ENCODE assay signal across 16 cellular contexts in the genomic region with DNA sequence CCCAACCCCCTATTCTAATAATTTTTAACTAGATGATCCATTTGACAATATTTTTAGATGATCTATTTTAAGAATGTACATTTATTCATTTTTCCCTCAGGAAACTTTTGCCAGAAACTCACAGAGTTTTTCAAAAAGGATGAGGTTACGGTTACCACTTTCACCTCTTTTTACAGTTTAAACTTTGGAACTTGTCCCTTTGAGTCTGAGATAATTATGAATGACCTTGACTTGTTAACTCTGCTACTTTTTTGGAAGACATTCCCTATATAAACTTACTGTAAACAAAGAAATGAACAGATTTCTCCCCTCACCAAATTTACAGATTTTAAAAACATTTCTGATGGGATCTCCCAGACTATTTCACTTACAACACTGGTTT. TPM values are rescaled to one million over a fixed set of nuclear protein-coding genes. Genes with fewer than 3 reads are reported as not detected.
DNase-seq lines count a peak whose midpoint lies in the region; ATAC-seq and TF ChIP-seq lines count a peak whose summit lies in the region.
"Had no signal": no experiment of that assay in that cellular context is flagged by ENCODE, and none has a peak within 500 bp of the region (broad histone marks: within the 10 kb centered on the region; RNA-seq: fewer than 3 reads in every experiment).

No MANE protein-coding gene starts in this region.

- H3K79me1 ChIP-seq in IMR-90 (ENCODE audit: low read depth in 1 of 2, low read length in 2 of 2) = peaks cover 8 to 52% of the 10 kb centered on the region in 2 experiments

- H3K36me3 ChIP-seq in IMR-90 (ENCODE audit: control insufficient read depth, insufficient read depth, low read length) (peaks cover 5% of the 10 kb centered on the region), adrenal gland (replicated peaks in 1 of 2) (no peaks in the 10 kb centered on the region), left lung (peaks cover 0 to 14% of the 10 kb centered on the region in 2 donors), esophagus squamous epithelium (peaks cover 0 to 35% (median 2%) of the 10 kb centered on the region in 3 donors)

- H3K9me3 Mint-ChIP-seq in stimulated activated naive B cell treated with anti-CD40 and anti-IgM and Interleukin-4, amounts not matched to agents 10 μg/mL and 1 μg/mL and 100 μg/mL, for 72 hours = no peaks in the 10 kb centered on the region
- H3K9me3 Mint-ChIP-seq: CD8-positive, alpha-beta memory T cell; stimulated activated naive CD8-positive, alpha-beta T cell treated with anti-CD3 and anti-CD28 coated beads, Interleukin-15, Interleukin-2, amounts not matched to agents 100 ng/mL and 50 ng/mL, for 24 hours had no signal

- TF ChIP-seq POLR2A in IMR-90 (IDR thresholded peaks at IDR 0.05; ENCODE audit: low read depth, low read length) = no peak
- no peak for TF ChIP-seq POLR2A in adrenal gland (IDR thresholded peaks at IDR 0.05)
- no peak for TF ChIP-seq POLR2A in esophagus squamous epithelium (IDR thresholded peaks at IDR 0.05)

- in situ Hi-C loops in IMR-90 (cut with MboI; ENCODE audit: low sequenced_read_pairs) = no loop called here

- CTCF ChIA-PET in IMR-90 (lab: Yijun Ruan, JAX) = no interaction called here

- no peak for TF ChIP-seq RAD21 in IMR-90 (IDR thresholded peaks at IDR 0.05; ENCODE audit: low read length)

- H3K23ac ChIP-seq in IMR-90 (ENCODE audit: low read depth, low read length) = peak overlapping the region; percentile 69; the same call in 1 of the 2 replicates

- POLR2A ChIA-PET in IMR-90 (lab: Charles Lee; ENCODE audit: unreplicated experiment) = no interaction called here

- H4K20me1 ChIP-seq in IMR-90 (ENCODE audit: insufficient read depth, low read length) = no peaks in the 10 kb centered on the region; the same call in 1 of the 2 replicates

- peak overlapping the region; percentile 6 for H3K27ac Mint-ChIP-seq in stimulated activated naive B cell treated with anti-CD40 and anti-IgM and Interleukin-4, amounts not matched to agents 10 μg/mL and 1 μg/mL and 100 μg/mL, for 72 hours
- H3K27ac Mint-ChIP-seq: activated CD8-positive, alpha-beta T cell treated with anti-CD3 and anti-CD28 coated beads, Interleukin-2, amount 10 ng/mL, durations not matched to agents 7 days and 5 days; stimulated activated naive CD8-positive, alpha-beta T cell treated with anti-CD3 and anti-CD28 coated beads, Interleukin-15, Interleukin-2, amounts not matched to agents 100 ng/mL and 50 ng/mL, for 24 hours had no signal

- no TSS peak for BruUV-seq in IMR-90 (replicated peaks; lab: Mats Ljungman, UMichigan)

- H2BK20ac ChIP-seq in IMR-90 (ENCODE audit: low read depth, low read length) = peak overlapping the region; percentile 71

- peaks cover 44% of the 10 kb centered on the region in 2 donors for H3K36me3 Mint-ChIP-seq in stimulated activated naive B cell treated with anti-CD40 and anti-IgM and Interleukin-4, amounts not matched to agents 10 μg/mL and 1 μg/mL and 100 μg/mL, for 72 hours

- no peaks in the 10 kb centered on the region for H3K27me3 ChIP-seq in IMR-90 (ENCODE audit: control insufficient read depth, insufficient read depth, low read length)
- H3K27me3 ChIP-seq in adrenal gland = no peaks in the 10 kb centered on the region
- no peaks in the 10 kb centered on the region for H3K27me3 ChIP-seq in left lung
- no peaks in the 10 kb centered on the region for H3K27me3 ChIP-seq in esophagus squamous epithelium
- H3K27me3 ChIP-seq: cardiac muscle cell had no signal

- H4K5ac ChIP-seq in IMR-90 (ENCODE audit: low read depth, low read length) = peak overlapping the region; percentile 58; the same call in 1 of the 2 replicates

- H3K56ac ChIP-seq in IMR-90 (ENCODE audit: extremely low read depth, insufficient read depth, low read length) = no peak overlapping the region

- no peak for DNase-seq in IMR-90
- DNase-seq in adrenal gland = no peak
- DNase-seq in left lung = no peak
- DNase-seq in stimulated activated naive B cell treated with anti-CD40 and anti-IgM and Interleukin-4, amounts not matched to agents 10 μg/mL and 1 μg/mL and 100 μg/mL, for 72 hours = no peak
- DNase-seq in esophagus squamous epithelium (lab: John Stamatoyannopoulos, UW) = no peak
- DNase-seq: activated CD8-positive, alpha-beta T cell treated with anti-CD3 and anti-CD28 coated beads, Interleukin-2, amount 10 ng/mL, durations not matched to agents 7 days and 5 days; activated gamma-delta T cell; CD8-positive, alpha-beta memory T cell; Karpas-422; NCI-H1417 treated with DMSO at 0.1 percent for 48 hours had no signal

- H3K4me3 Mint-ChIP-seq in stimulated activated naive B cell treated with anti-CD40 and anti-IgM and Interleukin-4, amounts not matched to agents 10 μg/mL and 1 μg/mL and 100 μg/mL, for 72 hours = no peak overlapping the region
- H3K4me3 Mint-ChIP-seq: activated CD8-positive, alpha-beta T cell treated with anti-CD3 and anti-CD28 coated beads, Interleukin-2, amount 10 ng/mL, durations not matched to agents 7 days and 5 days; CD8-positive, alpha-beta memory T cell; stimulated activated naive CD8-positive, alpha-beta T cell treated with anti-CD3 and anti-CD28 coated beads, Interleukin-15, Interleukin-2, amounts not matched to agents 100 ng/mL and 50 ng/mL, for 24 hours had no signal

- dilution Hi-C loops in IMR-90 (cut with HindIII; ENCODE audit: low sequenced_read_pairs, unreplicated experiment) = no loop called here

- H4K8ac ChIP-seq in IMR-90 (ENCODE audit: low read depth in 2 of 2, low read length in 2 of 2) = 0 out of 4 replicates have a peak overlapping the region, but pooled peaks have one; percentile 20 to 56

- H3K4ac ChIP-seq in IMR-90 (ENCODE audit: low read depth, low read length) = peak overlapping the region; percentile 71; the same call in 1 of the 2 replicates

- H3K27ac ChIP-seq in IMR-90 (ENCODE audit: insufficient read depth, low read length) = no peak overlapping the region
- peak overlapping the region in 4 of 5 donors; percentile 71 to 83 (median 74) for H3K27ac ChIP-seq in adrenal gland
- H3K27ac ChIP-seq in left lung = peak overlapping the region; percentile 13 to 62
- peak overlapping the region in 2 of 4 donors; percentile 21 to 51 for H3K27ac ChIP-seq in esophagus squamous epithelium
- H3K27ac ChIP-seq: cardiac muscle cell had no signal

- peaks cover 7 to 22% of the 10 kb centered on the region in 2 donors for H3K4me1 Mint-ChIP-seq in stimulated activated naive B cell treated with anti-CD40 and anti-IgM and Interleukin-4, amounts not matched to agents 10 μg/mL and 1 μg/mL and 100 μg/mL, for 72 hours

- peak overlapping the region; percentile 85; the same call in 1 of the 2 replicates for H3K18ac ChIP-seq in IMR-90 (ENCODE audit: low read depth, low read length)

- H2BK120ac ChIP-seq in IMR-90 (ENCODE audit: low read depth, low read length) = peak overlapping the region; percentile 64

- H2AK9ac ChIP-seq in IMR-90 (replicated peaks; ENCODE audit: low read depth, low read length, poor library complexity) = no peak overlapping the region

- peak overlapping the region; percentile 82 for H2BK5ac ChIP-seq in IMR-90 (ENCODE audit: low read depth, low read length, poor library complexity, severe bottlenecking)

- H2BK15ac ChIP-seq in IMR-90 (ENCODE audit: low read depth, low read length) = 0 out of 3 replicates have a peak overlapping the region, but pooled peaks have one; percentile 18

- H3K4me1 ChIP-seq in IMR-90 (ENCODE audit: control insufficient read depth, insufficient read depth, low read length) = peaks cover 22% of the 10 kb centered on the region
- H3K4me1 ChIP-seq in adrenal gland (replicated peaks in 1 of 2) = peaks cover 34 to 62% of the 10 kb centered on the region in 2 donors
- H3K4me1 ChIP-seq in left lung = peaks cover 0 to 60% of the 10 kb centered on the region in 2 donors
- peaks cover 3 to 43% (median 7%) of the 10 kb centered on the region in 3 donors for H3K4me1 ChIP-seq in esophagus squamous epithelium

- no peak overlapping the region for H3K9ac ChIP-seq in IMR-90 (ENCODE audit: low read depth, low read length)

- H3K27me3 Mint-ChIP-seq in stimulated activated naive B cell treated with anti-CD40 and anti-IgM and Interleukin-4, amounts not matched to agents 10 μg/mL and 1 μg/mL and 100 μg/mL, for 72 hours = no peaks in the 10 kb centered on the region
- H3K27me3 Mint-ChIP-seq: CD8-positive, alpha-beta memory T cell; stimulated activated naive CD8-positive, alpha-beta T cell treated with anti-CD3 and anti-CD28 coated beads, Interleukin-15, Interleukin-2, amounts not matched to agents 100 ng/mL and 50 ng/mL, for 24 hours had no signal

- no CpG with 5 or more reads among the region's 1 CpG for WGBS in IMR-90 (ENCODE audit: extremely low coverage in 2 of 2, insufficient read length in 1 of 2), 2 experiments
- 50 to 81% (median 66%) methylated on average over 1 of the region's 1 CpG for WGBS in adrenal gland, 4 donors
- WGBS in esophagus squamous epithelium, 2 donors = 88 to 100% methylated on average over 1 of the region's 1 CpG

- H3K14ac ChIP-seq in IMR-90 (replicated peaks; ENCODE audit: low read depth, low read length) = peak overlapping the region; percentile 49; the same call in 1 of the 2 replicates

- no peak for ATAC-seq in IMR-90 (ENCODE audit: low read depth)
- ATAC-seq in left lung = no peak
- ATAC-seq in stimulated activated naive B cell treated with anti-CD40 and anti-IgM and Interleukin-4, amounts not matched to agents 10 μg/mL and 1 μg/mL and 100 μg/mL, for 72 hours (replicated peaks) = no peak
- no peak for ATAC-seq in GM19463 (IDR thresholded peaks at IDR 0.05; ENCODE audit: unreplicated experiment)
- ATAC-seq in HG02798 (IDR thresholded peaks at IDR 0.05; ENCODE audit: poor library complexity, unreplicated experiment) = no peak
- ATAC-seq: activated CD8-positive, alpha-beta T cell treated with anti-CD3 and anti-CD28 coated beads, Interleukin-2, amount 10 ng/mL, durations not matched to agents 7 days and 5 days; GM12878 had no signal

- H2AFZ ChIP-seq in IMR-90 (replicated peaks; ENCODE audit: low read length, poor library complexity) = no peak overlapping the region

- H3K9me3 ChIP-seq in IMR-90 (ENCODE audit: control insufficient read depth, insufficient read depth, low read length) (no peaks in the 10 kb centered on the region), adrenal gland (replicated peaks in 1 of 3) (no peaks in the 10 kb centered on the region), left lung (no peaks in the 10 kb centered on the region), esophagus squamous epithelium (no peaks in the 10 kb centered on the region)
- H3K9me3 ChIP-seq: HAP-1 had no signal

- peaks cover 14% of the 10 kb centered on the region; the same call in 1 of the 2 replicates for H3K9me1 ChIP-seq in IMR-90 (ENCODE audit: insufficient read depth, low read length)

- H3K4me3 ChIP-seq in IMR-90 (ENCODE audit: insufficient read depth, low read depth, low read length) = no peak overlapping the region
- H3K4me3 ChIP-seq in adrenal gland = no peak overlapping the region
- H3K4me3 ChIP-seq in left lung = no peak overlapping the region
- no peak overlapping the region for H3K4me3 ChIP-seq in esophagus squamous epithelium
- H3K4me3 ChIP-seq: cardiac muscle cell, GM12878, HAP-1 had no signal

- no peak for TF ChIP-seq CTCF in IMR-90 (conservative IDR thresholded peaks at IDR 0.05; ENCODE audit: low read depth, low read length)
- no peak for TF ChIP-seq CTCF in adrenal gland (IDR thresholded peaks at IDR 0.05)
- no peak for TF ChIP-seq CTCF in left lung (IDR thresholded peaks at IDR 0.05)
- no peak for TF ChIP-seq CTCF in esophagus squamous epithelium (IDR thresholded peaks at IDR 0.05)

- H4K91ac ChIP-seq in IMR-90 (ENCODE audit: insufficient read depth, low read depth, low read length) = no peak overlapping the region

- H2AK5ac ChIP-seq in IMR-90 (ENCODE audit: low read depth, low read length) = no peak overlapping the region

- intact Hi-C loops in IMR-90 (cut with micrococcal nuclease) (no loop called here), adrenal gland (cut with DNase I) (no loop called here), left lung (cut with DNase I) (no loop called here), esophagus squamous epithelium (cut with DNase I) (no loop called here)

- H3K4me2 ChIP-seq in IMR-90 (ENCODE audit: low read depth, low read length) = no peak overlapping the region

RNA-seq across cellular contexts. Expression of a gene that starts 18.4 kb away (rescaled TPM):
- total RNA-seq in IMR-90 (2012; rRNA removed) (17.2 and 18.3 TPM in 2 replicates), adrenal gland (10 to 100 TPM in 6 of 8 donors, 1 to 10 TPM in 2; 8.5 to 25.3 (median 15.5) TPM), left lung (10 to 100 TPM; 10.8 to 16.0 TPM), esophagus squamous epithelium (10 to 100 TPM in 2 of 4 donors, 1 to 10 TPM in 2; 4.1 to 12.4 (median 9.0) TPM)
- polyA plus RNA-seq in IMR-90 (2012; rRNA removed) (4.3 and 4.8 TPM in 2 replicates), adrenal gland (10 to 100 TPM in 1 of 3 donors, 1 to 10 TPM in 2; 5.3 to 15.2 (median 7.3) TPM)
- polyA plus RNA-seq in IMR-90 (2012; cell fraction: cytosol; rRNA removed) = 1.3 and 1.7 TPM in 2 replicates
- polyA plus RNA-seq in IMR-90 (2012; cell fraction: nucleus; rRNA removed; ENCODE audit: low replicate concordance) = 0.17 and 1.5 TPM in 2 replicates

RNA-seq across cellular contexts. Expression of a gene that starts 19.8 kb away (rescaled TPM):
- total RNA-seq in IMR-90 (2012; rRNA removed) (60.0 and 65.8 TPM in 2 replicates), adrenal gland (10 to 100 TPM; 18.1 to 40.6 (median 31.8) TPM), left lung (10 to 100 TPM; 20.3 to 28.5 TPM), esophagus squamous epithelium (10 to 100 TPM; 18.6 to 67.3 (median 56.3) TPM)
- polyA plus RNA-seq in IMR-90 (2012; rRNA removed) (68.6 and 77.3 TPM in 2 replicates), adrenal gland (10 to 100 TPM; 18.3 to 72.9 (median 20.9) TPM)
- polyA plus RNA-seq in IMR-90 (2012; cell fraction: cytosol; rRNA removed) = 10.8 and 17.8 TPM in 2 replicates
- 3.3 and 22.4 TPM in 2 replicates for polyA plus RNA-seq in IMR-90 (2012; cell fraction: nucleus; rRNA removed; ENCODE audit: low replicate concordance)
